9 cellular contexts compared by ENCODE assay signal in the genomic region with DNA sequence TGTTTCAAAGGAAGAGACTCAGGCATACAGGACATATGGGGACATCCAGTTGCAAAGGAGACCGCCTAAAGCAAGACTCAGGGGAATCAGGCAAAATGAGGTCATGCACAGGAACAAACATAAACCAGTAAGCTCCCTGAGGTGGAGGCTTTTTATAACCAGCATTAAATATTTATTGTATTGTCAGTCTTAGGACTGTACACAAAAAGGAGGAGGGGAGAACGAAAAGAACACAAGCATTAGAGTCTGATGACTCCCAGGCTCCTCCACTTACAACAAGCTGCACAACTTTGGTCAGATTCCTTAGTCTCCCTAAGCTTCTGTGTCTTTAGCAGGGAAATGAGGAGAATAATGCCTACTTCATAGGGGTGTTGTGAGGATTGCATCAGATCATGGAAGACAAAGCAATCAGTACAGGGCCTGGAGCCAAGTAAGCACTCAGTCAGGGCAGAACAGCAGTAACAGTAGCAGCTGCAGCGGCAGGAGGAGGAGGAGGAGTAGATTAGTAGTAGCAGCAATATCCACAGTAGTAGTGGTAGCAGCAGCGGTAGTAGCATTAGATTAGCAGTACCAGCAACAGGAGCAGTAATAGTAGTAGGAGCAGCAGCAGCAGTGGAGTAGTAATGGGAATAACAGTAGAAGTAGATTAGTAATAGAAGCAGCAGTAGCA. TPM values are rescaled to one million over a fixed set of nuclear protein-coding genes. Genes with fewer than 3 reads are reported as not detected.
DNase-seq lines count a peak whose midpoint lies in the region; ATAC-seq lines count a peak whose summit lies in the region.
"Had no signal": no experiment of that assay in that cellular context is flagged by ENCODE, and none has a peak within 500 bp of the region (broad histone marks: within the 10 kb centered on the region; RNA-seq: fewer than 3 reads in every experiment).

No MANE protein-coding gene starts in this region.

- no peaks in the 10 kb centered on the region for H3K9me3 ChIP-seq in adipocyte (ENCODE audit: control insufficient read depth, low read length)

- peaks cover 29% of the 10 kb centered on the region for H3K27me3 ChIP-seq in adipocyte (replicated peaks; ENCODE audit: control insufficient read depth, insufficient read depth, low read length)

- DNase-seq in AG08395 (ENCODE audit: low spot score) (peak; percentile 11), NCI-H1436 (lab: John Stamatoyannopoulos, UW) (peak; percentile 76), adipocyte (ENCODE audit: low read depth) (peak; percentile 69), left colon (peak; percentile 21 to 40), HuH-7.5 (ENCODE audit: low spot score) (no peak), AML-193 (lab: John Stamatoyannopoulos, UW) (no peak)
- DNase-seq in activated CD8-positive, alpha-beta memory T cell treated with anti-CD3 and anti-CD28 coated beads for 24 hours = no peak
- DNase-seq in effector CD8-positive, alpha-beta T cell (lab: John Stamatoyannopoulos, UW) = no peak
- DNase-seq: naive B cell had no signal

- H3K36me3 ChIP-seq in adipocyte (ENCODE audit: control insufficient read depth, insufficient read depth, low read length, severe bottlenecking) = no peaks in the 10 kb centered on the region

- intact Hi-C loops in left colon (cut with DNase I, micrococcal nuclease) = no loop called here

- peak overlapping the region; percentile 39 for H3K9ac ChIP-seq in adipocyte (ENCODE audit: low read length)

- ATAC-seq in left colon = peak; percentile 62

- peaks cover 24% of the 10 kb centered on the region for H3K4me1 ChIP-seq in adipocyte (ENCODE audit: control insufficient read depth, insufficient read depth, low read length)

- peak overlapping the region; percentile 20 for H3K4me3 ChIP-seq in adipocyte (ENCODE audit: low read length)

RNA-seq across cellular contexts. Expression of gene SPATA6, which starts 54.2 kb away (rescaled TPM):
- 10 to 100 TPM; 11.2 to 15.0 TPM for total RNA-seq in left colon

Comparison
In these comparisons a context has a peak if more than half of its experiments do, and no peak if none do; other contexts are left out.
1. DNase-seq: peak in AG08395 (single experiment), NCI-H1436 (single experiment), adipocyte (single experiment) and left colon (2 of 2); none in activated CD8-positive, alpha-beta memory T cell treated with anti-CD3 and anti-CD28 coated beads for 24 hours (single experiment), HuH-7.5 (single experiment), AML-193 (0 of 2) and effector CD8-positive, alpha-beta T cell (single experiment).